11 cellular contexts compared by ENCODE assay signal in the genomic region with DNA sequence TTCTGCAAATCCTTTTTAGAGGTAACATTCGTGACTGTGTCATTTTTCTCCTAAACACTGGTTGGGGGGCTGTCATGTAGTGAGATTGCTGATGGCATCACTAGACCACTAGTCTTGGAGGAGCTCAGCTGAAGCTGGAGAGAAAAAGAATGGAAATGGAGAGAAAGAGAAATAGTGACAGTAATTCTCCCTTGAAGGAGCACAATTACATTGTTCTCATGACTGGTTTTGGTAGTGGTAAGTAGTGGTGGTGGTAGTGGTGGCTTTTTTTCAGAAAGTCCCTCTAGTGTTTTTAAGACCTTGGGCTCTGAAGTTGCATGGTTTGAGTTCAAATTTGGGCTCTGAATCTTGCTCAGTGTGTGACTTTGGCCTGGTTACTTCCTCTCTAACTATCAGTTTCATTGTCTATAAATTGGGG.
A peak's percentile ranks its signal among the peaks of the same experiment; 100 is the strongest.
DNase-seq lines count a peak whose midpoint lies in the region; ATAC-seq and TF ChIP-seq lines count a peak whose summit lies in the region.
"Had no signal": no experiment of that assay in that cellular context is flagged by ENCODE, and none has a peak within 500 bp of the region (broad histone marks: within the 10 kb centered on the region; RNA-seq: fewer than 3 reads in every experiment).

No MANE protein-coding gene starts in this region.

- no peaks in the 10 kb centered on the region for H3K4me1 ChIP-seq in esophagus muscularis mucosa
- no peaks in the 10 kb centered on the region for H3K4me1 ChIP-seq in breast epithelium
- H3K4me1 ChIP-seq in A673 (ENCODE audit: insufficient read depth, low read length, poor library complexity, severe bottlenecking) = peaks cover 12% of the 10 kb centered on the region
- no peaks in the 10 kb centered on the region for H3K4me1 ChIP-seq in esophagus squamous epithelium

- CTCF ChIA-PET in A673 (lab: Charles Lee) = no interaction called here

- H3K27me3 ChIP-seq in esophagus muscularis mucosa (no peaks in the 10 kb centered on the region), breast epithelium (no peaks in the 10 kb centered on the region), A673 (replicated peaks; ENCODE audit: insufficient read depth, low read depth, low read length, poor library complexity) (no peaks in the 10 kb centered on the region), esophagus squamous epithelium (no peaks in the 10 kb centered on the region)

- peak; percentile 26 for DNase-seq in esophagus muscularis mucosa (ENCODE audit: extremely low spot score)
- no peak for DNase-seq in breast epithelium (ENCODE audit: low spot score in 2 of 2)
- no peak for DNase-seq in A673 (ENCODE audit: low spot score)
- no peak for DNase-seq in esophagus squamous epithelium (lab: John Stamatoyannopoulos, UW)
- DNase-seq: activated CD8-positive, alpha-beta memory T cell treated with anti-CD3 and anti-CD28 coated beads, Interleukin-2, amount 50 U/mL, for 48 hours; NCI-H146; stimulated activated CD4-positive, alpha-beta T cell treated with anti-CD3 and anti-CD28 coated beads, Interleukin-4, amount 100 ng/mL, for 4 hours had no signal

- no peaks in the 10 kb centered on the region for H3K36me3 ChIP-seq in esophagus muscularis mucosa
- H3K36me3 ChIP-seq in breast epithelium = no peaks in the 10 kb centered on the region
- no peaks in the 10 kb centered on the region for H3K36me3 ChIP-seq in A673 (ENCODE audit: insufficient read depth, low read length, poor library complexity, severe bottlenecking)
- no peaks in the 10 kb centered on the region for H3K36me3 ChIP-seq in esophagus squamous epithelium
- H3K36me3 ChIP-seq: thoracic aorta had no signal

- H3K9me3 ChIP-seq in esophagus muscularis mucosa (no peaks in the 10 kb centered on the region), breast epithelium (no peaks in the 10 kb centered on the region), A673 (ENCODE audit: low read depth, low read length, poor library complexity, severe bottlenecking) (no peaks in the 10 kb centered on the region), esophagus squamous epithelium (no peaks in the 10 kb centered on the region)
- H3K9me3 ChIP-seq: thoracic aorta had no signal

- ATAC-seq in GM18868 (IDR thresholded peaks at IDR 0.05; ENCODE audit: unreplicated experiment) = peak; percentile 52
- peak; percentile 46 for ATAC-seq in GM21528 (IDR thresholded peaks at IDR 0.05; ENCODE audit: low FRiP score, unreplicated experiment)
- ATAC-seq in HG03175 (IDR thresholded peaks at IDR 0.05; ENCODE audit: unreplicated experiment) = peak; percentile 41

- POLR2A ChIA-PET in A673 (lab: Charles Lee; ENCODE audit: low non-redundant PET) = no interaction called here

- no peak overlapping the region for H3K27ac ChIP-seq in esophagus muscularis mucosa (replicated peaks in 1 of 4)
- H3K27ac ChIP-seq in breast epithelium = no peak overlapping the region
- no peak overlapping the region for H3K27ac ChIP-seq in A673 (ENCODE audit: low read depth, low read length, poor library complexity, severe bottlenecking)
- H3K27ac ChIP-seq in esophagus squamous epithelium = no peak overlapping the region
- H3K27ac ChIP-seq: thoracic aorta had no signal

- TF ChIP-seq CTCF in esophagus muscularis mucosa (IDR thresholded peaks at IDR 0.05) = no peak
- TF ChIP-seq CTCF in breast epithelium (IDR thresholded peaks at IDR 0.05) = no peak
- TF ChIP-seq CTCF in A673 (conservative IDR thresholded peaks at IDR 0.05; ENCODE audit: low read depth, low read length) = no peak
- no peak for TF ChIP-seq CTCF in esophagus squamous epithelium (IDR thresholded peaks at IDR 0.05)

- no peak for TF ChIP-seq POLR2A in esophagus muscularis mucosa (IDR thresholded peaks at IDR 0.05; ENCODE audit: low read depth)
- no peak for TF ChIP-seq POLR2A in breast epithelium (IDR thresholded peaks at IDR 0.05)
- TF ChIP-seq POLR2A in esophagus squamous epithelium (IDR thresholded peaks at IDR 0.05) = no peak

- H3K4me3 ChIP-seq in esophagus muscularis mucosa (no peak overlapping the region), breast epithelium (no peak overlapping the region), A673 (ENCODE audit: low read depth, low read length, poor library complexity, severe bottlenecking) (no peak overlapping the region), esophagus squamous epithelium (no peak overlapping the region)
- H3K4me3 ChIP-seq: thoracic aorta had no signal

- intact Hi-C loops in esophagus muscularis mucosa (cut with DNase I) (no loop called here), breast epithelium (cut with DNase I; ENCODE audit: low total_unique reads) (no loop called here), A673 (cut with micrococcal nuclease; ENCODE audit: unreplicated experiment) (no loop called here), esophagus squamous epithelium (cut with DNase I) (no loop called here)

- no peak for TF ChIP-seq EP300 in esophagus muscularis mucosa (IDR thresholded peaks at IDR 0.05)

- no TSS peak for BruUV-seq in A673 (replicated peaks; lab: Mats Ljungman, UMichigan)

- WGBS in esophagus muscularis mucosa = 89% methylated on average over 1 of the region's 1 CpG
- 42 to 75% methylated on average over 1 of the region's 1 CpG for WGBS in esophagus squamous epithelium, 2 donors
